ENCODE assay signal across 8 cellular contexts in genomic region chr9:35538361-35539234, GRCh38. TPM values are rescaled to one million over a fixed set of nuclear protein-coding genes. Genes with fewer than 3 reads are reported as not detected.
DNase-seq lines count a peak whose midpoint lies in the region; TF ChIP-seq lines count a peak whose summit lies in the region.

No MANE protein-coding gene starts in this region.

- H3K79me1 ChIP-seq in neuronal stem cell (ENCODE audit: low read depth, low read length), result peaks cover 2% of the 10 kb centered on the region

- H3F3A ChIP-seq in SK-N-SH (replicated peaks; ENCODE audit: insufficient read depth), result peaks cover 7% of the 10 kb centered on the region

- H2AK5ac ChIP-seq in neuronal stem cell (ENCODE audit: low read depth, low read length), result peak overlapping the region; percentile 13

- peak overlapping the region; percentile 73; the same call in 1 of the 2 replicates for H2AFZ ChIP-seq in SK-N-SH (ENCODE audit: low read depth)
- peak overlapping the region; percentile 90 for H2AFZ ChIP-seq in neuronal stem cell (ENCODE audit: low read length)

- no peak overlapping the region for H2BK12ac ChIP-seq in neuronal stem cell (ENCODE audit: low read length)

- peaks cover 90% of the 10 kb centered on the region for H3K79me2 ChIP-seq in SK-N-SH (ENCODE audit: insufficient read depth)

- H3K23ac ChIP-seq in neuronal stem cell (ENCODE audit: low read depth, low read length, poor library complexity), result no peak overlapping the region

- peaks cover 5 to 27% of the 10 kb centered on the region in 2 experiments; a peak in 3 of 4 replicates for H3K4me1 ChIP-seq in SK-N-SH (ENCODE audit: control insufficient read depth in 1 of 2, insufficient read depth in 2 of 2, low read depth in 1 of 2, low read length in 1 of 2)
- peaks cover 9 to 20% of the 10 kb centered on the region in 2 donors for H3K4me1 ChIP-seq in neuronal stem cell (ENCODE audit: control insufficient read depth in 2 of 2, insufficient read depth in 1 of 2, low read depth in 1 of 2, low read length in 2 of 2)

- POLR2A ChIA-PET in SK-N-SH (lab: Yijun Ruan, JAX), result interaction anchor here (0.5 to 1.1 kb wide), 4 partner anchors 8 to 367 kb away, joined by 3 to 5 read pairs (median 4); no protein-coding TSS in a partner anchor

- no peak overlapping the region for H2BK15ac ChIP-seq in neuronal stem cell (ENCODE audit: low read length)

- H3K27ac ChIP-seq in SK-N-SH (ENCODE audit: low read depth in 2 of 2, low read length in 1 of 2) (peak overlapping the region; percentile 87 to 91), neuronal stem cell (replicated peaks; ENCODE audit: low read length) (peak overlapping the region; percentile 81)

- H3K9ac ChIP-seq in SK-N-SH (peak overlapping the region; percentile 66), neuronal stem cell (ENCODE audit: low read depth, low read length, poor library complexity) (peak overlapping the region; percentile 22)

- peaks cover 1% of the 10 kb centered on the region; the same call in 1 of the 2 replicates for H4K20me1 ChIP-seq in SK-N-SH (ENCODE audit: insufficient read depth)

- no peaks in the 10 kb centered on the region for H3K9me3 ChIP-seq in SK-N-SH
- no peaks in the 10 kb centered on the region for H3K9me3 ChIP-seq in neuronal stem cell (replicated peaks in 1 of 2; ENCODE audit: control insufficient read depth in 2 of 2, insufficient read depth in 1 of 2, low read depth in 1 of 2, low read length in 2 of 2)

- H3K4me3 ChIP-seq in AG09309 (ENCODE audit: control insufficient read depth, low read depth, low read length) (peak overlapping the region; percentile 56), SK-N-SH (ENCODE audit: low read depth in 2 of 2, low read length in 1 of 2) (peak overlapping the region; percentile 56 to 64), neuronal stem cell (ENCODE audit: low read length in 2 of 2) (peak overlapping the region; percentile 70 to 80)

- H3K27me3 ChIP-seq in SK-N-SH (ENCODE audit: insufficient read depth) (no peaks in the 10 kb centered on the region), neuronal stem cell (ENCODE audit: control insufficient read depth in 3 of 3, insufficient read depth in 3 of 3, low read depth in 1 of 3, low read length in 3 of 3) (no peaks in the 10 kb centered on the region)

- H3K36me3 ChIP-seq in SK-N-SH (replicated peaks in 1 of 2; ENCODE audit: control insufficient read depth in 1 of 2, insufficient read depth in 2 of 2, low read length in 1 of 2), result peaks cover 5 to 8% of the 10 kb centered on the region in 2 experiments
- no peaks in the 10 kb centered on the region for H3K36me3 ChIP-seq in neuronal stem cell (replicated peaks in 1 of 2; ENCODE audit: control insufficient read depth in 2 of 2, insufficient read depth in 2 of 2, low read length in 2 of 2)

- H3K14ac ChIP-seq in neuronal stem cell (ENCODE audit: low read length), result peak overlapping the region; percentile 76

- no peak overlapping the region for H4K91ac ChIP-seq in neuronal stem cell (ENCODE audit: low read depth, low read length, poor library complexity)

- DNase-seq in AG09309 (ENCODE audit: low read depth), result no peak
- peak; percentile 86 for DNase-seq in SK-N-SH
- DNase-seq in glomerular visceral epithelial cell (ENCODE audit: extremely low spot score), result peak; percentile 74
- peak; percentile 57 for DNase-seq in neuronal stem cell (ENCODE audit: low spot score)
- DNase-seq in NCI-H2081 treated with DMSO at 0.1 percent for 48 hours (lab: John Stamatoyannopoulos, UW), result no peak
- no peak for DNase-seq in NCI-H345 treated with DMSO at 0.1 percent for 48 hours (lab: John Stamatoyannopoulos, UW; ENCODE audit: unreplicated experiment)
- no peak for DNase-seq in activated CD4-positive, alpha-beta T cell treated with anti-CD3 and anti-CD28 coated beads, Interleukin-2, amount 50 U/mL, for 1 hour
- DNase-seq in NCI-H187 (lab: John Stamatoyannopoulos, UW), result no peak

- no peak; a peak in 2 of 4 replicates for TF ChIP-seq EP300 in SK-N-SH (IDR thresholded peaks at IDR 0.05; ENCODE audit: borderline replicate concordance in 1 of 2, low read depth in 1 of 2, low read length in 1 of 2)

- H3K18ac ChIP-seq in neuronal stem cell (ENCODE audit: low read length), result peak overlapping the region; percentile 44

- TF ChIP-seq RAD21 in SK-N-SH (IDR thresholded peaks at IDR 0.05; ENCODE audit: low read length), result no peak; the same call in 1 of the 2 replicates

- H4K8ac ChIP-seq in neuronal stem cell (ENCODE audit: low read depth, low read length), result no peak overlapping the region

- no peak overlapping the region for H2BK120ac ChIP-seq in neuronal stem cell (ENCODE audit: low read depth, low read length)

- no peak overlapping the region for H3K4ac ChIP-seq in neuronal stem cell (ENCODE audit: low read length)

- H3K9me2 ChIP-seq in SK-N-SH, result no peaks in the 10 kb centered on the region

- 21% methylated on average over 10 of the region's 18 CpGs for WGBS in SK-N-SH (ENCODE audit: low lambda C conversion rate)
- WGBS in neuronal stem cell (ENCODE audit: extremely low coverage in 2 of 2, insufficient read length in 2 of 2, insufficient replicate concordance in 1 of 2), 2 donors, result no CpG with 5 or more reads among the region's 18 CpGs

- no peak overlapping the region for H2BK5ac ChIP-seq in neuronal stem cell (ENCODE audit: low read length)

- H3K4me2 ChIP-seq in SK-N-SH (peak overlapping the region; percentile 87), neuronal stem cell (ENCODE audit: insufficient read depth, low read length, poor library complexity, severe bottlenecking) (peak overlapping the region; percentile 63)

- no peak for TF ChIP-seq CTCF in AG09309 (IDR thresholded peaks at IDR 0.05; ENCODE audit: control insufficient read depth, insufficient read depth, low read depth, low read length, missing control alignments)
- TF ChIP-seq CTCF in SK-N-SH (IDR thresholded peaks at IDR 0.05), result no peak

- CTCF ChIA-PET in SK-N-SH (lab: Yijun Ruan, JAX), result interaction anchor here (0.7 to 4.6 kb wide), 10 partner anchors 9 to 422 kb away, joined by 3 to 37 read pairs (median 4); partner anchors contain the start of genes CCDC107, RMRP and RUSC2

TF ChIP-seq in SK-N-SH, 30 proteins besides CTCF, POLR2A, EP300 and RAD21 (continues in another document):
- TF ChIP-seq ZBTB33 (IDR thresholded peaks at IDR 0.05; ENCODE audit: borderline replicate concordance, low read depth) (no peak), NRF1 (IDR thresholded peaks at IDR 0.05; ENCODE audit: low read depth, low read length) (peak; percentile 41; the same call in 1 of the 2 replicates), NFIC (IDR thresholded peaks at IDR 0.05; ENCODE audit: borderline replicate concordance) (no peak), YY1 (IDR thresholded peaks at IDR 0.05; ENCODE audit: low read depth) (no peak), PBX3 (IDR thresholded peaks at IDR 0.05) (no peak), RFX5 (IDR thresholded peaks at IDR 0.05; ENCODE audit: low read length) (no peak), MEF2A (IDR thresholded peaks at IDR 0.05; ENCODE audit: borderline replicate concordance, low read depth) (no peak), CHD2 (IDR thresholded peaks at IDR 0.05; ENCODE audit: low read length, partially characterized antibody) (peak; percentile 95), USF2 (IDR thresholded peaks at IDR 0.05; ENCODE audit: borderline replicate concordance, low read depth, low read length) (no peak), RXRA (IDR thresholded peaks at IDR 0.05; ENCODE audit: borderline replicate concordance, low read depth) (no peak), GATA2 (CRISPR knock-in tag; IDR thresholded peaks at IDR 0.05) (0 out of 2 replicates have a peak, but pooled peaks have one; percentile 19), FOXM1 (IDR thresholded peaks at IDR 0.05; ENCODE audit: low read depth) (no peak), TCF12 (IDR thresholded peaks at IDR 0.05) (peak; percentile 28; the same call in 1 of the 2 replicates)

RNA-seq across cellular contexts. Expression of gene RUSC2, which starts 48.7 kb away (rescaled TPM):
- 14.5 and 15.0 TPM in 2 replicates for polyA plus RNA-seq in SK-N-SH (2012; rRNA removed)
- polyA plus RNA-seq in SK-N-SH (2012; cell fraction: cytosol; rRNA removed), result 5.9 and 10.2 TPM in 2 replicates
- polyA plus RNA-seq in SK-N-SH (2012; cell fraction: nucleus; rRNA removed), result 42.3 and 43.3 TPM in 2 replicates
- 6.3 TPM for polyA plus RNA-seq in neuronal stem cell (2013, experiment 1 of 2)
- 6.5 TPM for polyA plus RNA-seq in neuronal stem cell (2013, experiment 2 of 2)

Comparison
In these comparisons a context has a peak if more than half of its experiments do, and no peak if none do; other contexts are left out.
1. DNase-seq: peak in SK-N-SH (single experiment), glomerular visceral epithelial cell (single experiment) and neuronal stem cell (single experiment); none in AG09309 (single experiment), NCI-H2081 treated with DMSO at 0.1 percent for 48 hours (single experiment), NCI-H345 treated with DMSO at 0.1 percent for 48 hours (single experiment), activated CD4-positive, alpha-beta T cell treated with anti-CD3 and anti-CD28 coated beads, Interleukin-2, amount 50 U/mL, for 1 hour (single experiment) and NCI-H187 (0 of 2).
2. Peak in every context shown above with its lines, with median percentiles within 50 percentile points of each other: H3K4me3 ChIP-seq.